Comparison of ENCODE assay signal across 1 cellular context in the genomic region with DNA sequence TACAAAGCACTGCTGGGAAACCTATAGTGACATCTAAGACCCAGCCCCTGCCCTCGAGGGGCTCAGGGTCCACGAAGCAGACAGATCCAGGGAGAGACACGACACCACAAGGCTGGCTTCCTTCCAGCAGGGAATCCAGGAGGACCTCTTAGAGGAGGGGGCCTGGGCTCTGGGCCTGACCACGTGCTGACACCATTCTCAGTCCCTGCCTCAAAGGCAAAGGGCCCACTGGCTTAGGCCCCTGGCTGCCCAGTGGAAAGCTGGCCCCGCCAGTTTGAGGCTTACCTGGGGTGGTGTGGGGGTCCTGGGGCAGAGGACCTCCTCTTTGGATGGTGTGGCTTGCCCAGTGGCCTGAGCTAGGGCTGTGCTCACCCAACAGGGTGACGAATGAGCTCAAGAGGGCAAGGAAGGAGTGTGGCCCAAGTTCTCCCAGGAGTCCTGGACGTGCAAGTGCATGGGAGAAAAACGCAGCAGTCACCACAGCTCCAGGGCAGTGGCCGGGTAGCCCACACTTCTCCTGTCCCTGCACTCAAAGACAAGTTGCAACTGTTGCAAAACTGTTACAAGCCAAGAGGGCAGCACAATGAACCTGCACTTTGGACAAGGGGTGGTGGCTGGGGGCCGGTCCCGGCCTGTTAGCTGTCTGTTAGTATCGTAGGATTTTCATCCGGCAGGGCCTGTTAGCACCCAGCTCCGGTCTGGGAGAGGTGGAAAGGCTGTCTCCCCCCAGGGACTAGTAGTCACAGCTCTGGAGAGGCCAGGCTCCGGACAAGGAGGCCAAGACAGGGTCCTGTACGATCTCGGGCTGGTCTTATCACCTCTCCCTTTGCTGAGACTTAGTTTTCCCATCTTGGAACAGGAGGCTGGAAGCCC.
A peak's percentile ranks its signal among the peaks of the same experiment; 100 is the strongest.
TF ChIP-seq lines count a peak whose summit lies in the region.

No MANE protein-coding gene starts in this region.

TF ChIP-seq in HepG2, 621 proteins besides CTCF, POLR2A, EP300 and RAD21 (continued from another document and continues in another):
- TF ChIP-seq, protein P1, sequence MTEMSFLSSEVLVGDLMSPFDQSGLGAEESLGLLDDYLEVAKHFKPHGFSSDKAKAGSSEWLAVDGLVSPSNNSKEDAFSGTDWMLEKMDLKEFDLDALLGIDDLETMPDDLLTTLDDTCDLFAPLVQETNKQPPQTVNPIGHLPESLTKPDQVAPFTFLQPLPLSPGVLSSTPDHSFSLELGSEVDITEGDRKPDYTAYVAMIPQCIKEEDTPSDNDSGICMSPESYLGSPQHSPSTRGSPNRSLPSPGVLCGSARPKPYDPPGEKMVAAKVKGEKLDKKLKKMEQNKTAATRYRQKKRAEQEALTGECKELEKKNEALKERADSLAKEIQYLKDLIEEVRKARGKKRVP (CRISPR knock-in tag; IDR thresholded peaks at IDR 0.05): 0 out of 4 replicates have a peak, but pooled peaks of 1 of the 2 experiments have one; percentile 53
- peak; percentile 46 for TF ChIP-seq ASH2L (IDR thresholded peaks at IDR 0.05; ENCODE audit: insufficient read length, low read depth, low read length)
- TF ChIP-seq ZNF546 (CRISPR knock-in tag; conservative IDR thresholded peaks at IDR 0.05): peak; percentile 87
- TF ChIP-seq RAD51 (IDR thresholded peaks at IDR 0.05; ENCODE audit: borderline replicate concordance): no peak
- 0 out of 2 replicates have a peak, but pooled peaks have one; percentile 8 for TF ChIP-seq ZNF3 (CRISPR knock-in tag; IDR thresholded peaks at IDR 0.05)
- no peak for TF ChIP-seq ZMAT3 (CRISPR knock-in tag; conservative IDR thresholded peaks at IDR 0.05)
- no peak for TF ChIP-seq SIX4 (CRISPR knock-in tag; IDR thresholded peaks at IDR 0.05)
- TF ChIP-seq, protein P2, sequence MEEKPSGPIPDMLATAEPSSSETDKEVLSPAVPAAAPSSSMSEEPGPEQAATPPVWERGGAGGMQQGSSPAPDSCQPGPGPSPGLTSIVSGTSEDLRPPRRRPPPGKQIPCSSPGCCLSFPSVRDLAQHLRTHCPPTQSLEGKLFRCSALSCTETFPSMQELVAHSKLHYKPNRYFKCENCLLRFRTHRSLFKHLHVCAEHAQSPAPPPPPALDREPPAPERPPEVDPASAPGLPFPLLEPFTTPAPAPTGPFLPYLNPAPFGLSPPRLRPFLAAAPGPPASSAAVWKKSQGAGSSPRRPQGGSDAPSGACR (CRISPR knock-in tag; IDR thresholded peaks at IDR 0.05): no peak
- no peak; the same call in 1 of the 2 replicates for TF ChIP-seq RFXANK (CRISPR knock-in tag; IDR thresholded peaks at IDR 0.05)
- TF ChIP-seq HMG20A (CRISPR knock-in tag; IDR thresholded peaks at IDR 0.05; ENCODE audit: borderline replicate concordance): peak; percentile 57; the same call in 1 of the 2 replicates
- TF ChIP-seq POLR2G (IDR thresholded peaks at IDR 0.05; ENCODE audit: low read depth, low read length): peak; percentile 87
- TF ChIP-seq, protein P3, sequence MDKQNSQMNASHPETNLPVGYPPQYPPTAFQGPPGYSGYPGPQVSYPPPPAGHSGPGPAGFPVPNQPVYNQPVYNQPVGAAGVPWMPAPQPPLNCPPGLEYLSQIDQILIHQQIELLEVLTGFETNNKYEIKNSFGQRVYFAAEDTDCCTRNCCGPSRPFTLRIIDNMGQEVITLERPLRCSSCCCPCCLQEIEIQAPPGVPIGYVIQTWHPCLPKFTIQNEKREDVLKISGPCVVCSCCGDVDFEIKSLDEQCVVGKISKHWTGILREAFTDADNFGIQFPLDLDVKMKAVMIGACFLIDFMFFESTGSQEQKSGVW (CRISPR knock-in tag; IDR thresholded peaks at IDR 0.05; ENCODE audit: borderline replicate concordance): no peak
- no peak for TF ChIP-seq MED13 (CRISPR knock-in tag; IDR thresholded peaks at IDR 0.05)
- TF ChIP-seq NCOA5 (CRISPR knock-in tag; IDR thresholded peaks at IDR 0.05): no peak
- TF ChIP-seq GTF3A (CRISPR knock-in tag; conservative IDR thresholded peaks at IDR 0.05): no peak
- TF ChIP-seq ZNF34 (CRISPR knock-in tag; IDR thresholded peaks at IDR 0.05; ENCODE audit: borderline replicate concordance): no peak
- TF ChIP-seq ZKSCAN5 (CRISPR knock-in tag; IDR thresholded peaks at IDR 0.05): 0 out of 2 replicates have a peak, but pooled peaks have one; percentile 16
- TF ChIP-seq ZNF264 (CRISPR knock-in tag; IDR thresholded peaks at IDR 0.05): peak; percentile 82
- TF ChIP-seq, protein P4, sequence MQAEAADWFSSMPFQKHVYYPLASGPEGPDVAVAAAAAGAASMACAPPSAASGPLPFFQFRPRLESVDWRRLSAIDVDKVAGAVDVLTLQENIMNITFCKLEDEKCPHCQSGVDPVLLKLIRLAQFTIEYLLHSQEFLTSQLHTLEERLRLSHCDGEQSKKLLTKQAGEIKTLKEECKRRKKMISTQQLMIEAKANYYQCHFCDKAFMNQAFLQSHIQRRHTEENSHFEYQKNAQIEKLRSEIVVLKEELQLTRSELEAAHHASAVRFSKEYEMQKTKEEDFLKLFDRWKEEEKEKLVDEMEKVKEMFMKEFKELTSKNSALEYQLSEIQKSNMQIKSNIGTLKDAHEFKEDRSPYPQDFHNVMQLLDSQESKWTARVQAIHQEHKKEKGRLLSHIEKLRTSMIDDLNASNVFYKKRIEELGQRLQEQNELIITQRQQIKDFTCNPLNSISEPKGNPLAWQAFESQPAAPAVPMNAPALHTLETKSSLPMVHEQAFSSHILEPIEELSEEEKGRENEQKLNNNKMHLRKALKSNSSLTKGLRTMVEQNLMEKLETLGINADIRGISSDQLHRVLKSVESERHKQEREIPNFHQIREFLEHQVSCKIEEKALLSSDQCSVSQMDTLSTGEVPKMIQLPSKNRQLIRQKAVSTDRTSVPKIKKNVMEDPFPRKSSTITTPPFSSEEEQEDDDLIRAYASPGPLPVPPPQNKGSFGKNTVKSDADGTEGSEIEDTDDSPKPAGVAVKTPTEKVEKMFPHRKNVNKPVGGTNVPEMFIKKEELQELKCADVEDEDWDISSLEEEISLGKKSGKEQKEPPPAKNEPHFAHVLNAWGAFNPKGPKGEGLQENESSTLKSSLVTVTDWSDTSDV (CRISPR knock-in tag; IDR thresholded peaks at IDR 0.05): peak; percentile 81; the same call in 1 of the 2 replicates
- TF ChIP-seq NKX3-1 (CRISPR knock-in tag; IDR thresholded peaks at IDR 0.05): no peak
- no peak for TF ChIP-seq ZSCAN31 (CRISPR knock-in tag; IDR thresholded peaks at IDR 0.05; ENCODE audit: low read depth)
- TF ChIP-seq SP2 (CRISPR knock-in tag; IDR thresholded peaks at IDR 0.05): peak; percentile 39; the same call in 1 of the 2 replicates
- TF ChIP-seq KDM3A (CRISPR knock-in tag; IDR thresholded peaks at IDR 0.05; ENCODE audit: low read depth): peak; percentile 74; the same call in 1 of the 2 replicates
- TF ChIP-seq NFKBIZ (CRISPR knock-in tag; IDR thresholded peaks at IDR 0.05): peak; percentile 57
- no peak for TF ChIP-seq PTBP1 (IDR thresholded peaks at IDR 0.05; ENCODE audit: low read depth, low read length, poor library complexity, severe bottlenecking)
- TF ChIP-seq IRX3 (CRISPR knock-in tag; IDR thresholded peaks at IDR 0.05; ENCODE audit: borderline replicate concordance, low read depth): 0 out of 2 replicates have a peak, but pooled peaks have one; percentile 44
- TF ChIP-seq, protein P5, sequence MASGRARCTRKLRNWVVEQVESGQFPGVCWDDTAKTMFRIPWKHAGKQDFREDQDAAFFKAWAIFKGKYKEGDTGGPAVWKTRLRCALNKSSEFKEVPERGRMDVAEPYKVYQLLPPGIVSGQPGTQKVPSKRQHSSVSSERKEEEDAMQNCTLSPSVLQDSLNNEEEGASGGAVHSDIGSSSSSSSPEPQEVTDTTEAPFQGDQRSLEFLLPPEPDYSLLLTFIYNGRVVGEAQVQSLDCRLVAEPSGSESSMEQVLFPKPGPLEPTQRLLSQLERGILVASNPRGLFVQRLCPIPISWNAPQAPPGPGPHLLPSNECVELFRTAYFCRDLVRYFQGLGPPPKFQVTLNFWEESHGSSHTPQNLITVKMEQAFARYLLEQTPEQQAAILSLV (CRISPR knock-in tag; IDR thresholded peaks at IDR 0.05; ENCODE audit: borderline replicate concordance): 0 out of 2 replicates have a peak, but pooled peaks have one; percentile 75
- TF ChIP-seq ZBTB20 (CRISPR knock-in tag; IDR thresholded peaks at IDR 0.05; ENCODE audit: borderline replicate concordance, low read depth): no peak
- TF ChIP-seq ZBTB7B (CRISPR knock-in tag; IDR thresholded peaks at IDR 0.05): peak; percentile 94; the same call in 1 of the 2 replicates
- peak; percentile 78; the same call in 1 of the 2 replicates for TF ChIP-seq ZNF296 (CRISPR knock-in tag; conservative IDR thresholded peaks at IDR 0.05)
- TF ChIP-seq, protein P6, sequence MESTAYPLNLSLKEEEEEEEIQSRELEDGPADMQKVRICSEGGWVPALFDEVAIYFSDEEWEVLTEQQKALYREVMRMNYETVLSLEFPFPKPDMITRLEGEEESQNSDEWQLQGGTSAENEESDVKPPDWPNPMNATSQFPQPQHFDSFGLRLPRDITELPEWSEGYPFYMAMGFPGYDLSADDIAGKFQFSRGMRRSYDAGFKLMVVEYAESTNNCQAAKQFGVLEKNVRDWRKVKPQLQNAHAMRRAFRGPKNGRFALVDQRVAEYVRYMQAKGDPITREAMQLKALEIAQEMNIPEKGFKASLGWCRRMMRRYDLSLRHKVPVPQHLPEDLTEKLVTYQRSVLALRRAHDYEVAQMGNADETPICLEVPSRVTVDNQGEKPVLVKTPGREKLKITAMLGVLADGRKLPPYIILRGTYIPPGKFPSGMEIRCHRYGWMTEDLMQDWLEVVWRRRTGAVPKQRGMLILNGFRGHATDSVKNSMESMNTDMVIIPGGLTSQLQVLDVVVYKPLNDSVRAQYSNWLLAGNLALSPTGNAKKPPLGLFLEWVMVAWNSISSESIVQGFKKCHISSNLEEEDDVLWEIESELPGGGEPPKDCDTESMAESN (CRISPR knock-in tag; conservative IDR thresholded peaks at IDR 0.05): 0 out of 2 replicates have a peak, but pooled peaks have one; percentile 49
- TF ChIP-seq, protein P7, sequence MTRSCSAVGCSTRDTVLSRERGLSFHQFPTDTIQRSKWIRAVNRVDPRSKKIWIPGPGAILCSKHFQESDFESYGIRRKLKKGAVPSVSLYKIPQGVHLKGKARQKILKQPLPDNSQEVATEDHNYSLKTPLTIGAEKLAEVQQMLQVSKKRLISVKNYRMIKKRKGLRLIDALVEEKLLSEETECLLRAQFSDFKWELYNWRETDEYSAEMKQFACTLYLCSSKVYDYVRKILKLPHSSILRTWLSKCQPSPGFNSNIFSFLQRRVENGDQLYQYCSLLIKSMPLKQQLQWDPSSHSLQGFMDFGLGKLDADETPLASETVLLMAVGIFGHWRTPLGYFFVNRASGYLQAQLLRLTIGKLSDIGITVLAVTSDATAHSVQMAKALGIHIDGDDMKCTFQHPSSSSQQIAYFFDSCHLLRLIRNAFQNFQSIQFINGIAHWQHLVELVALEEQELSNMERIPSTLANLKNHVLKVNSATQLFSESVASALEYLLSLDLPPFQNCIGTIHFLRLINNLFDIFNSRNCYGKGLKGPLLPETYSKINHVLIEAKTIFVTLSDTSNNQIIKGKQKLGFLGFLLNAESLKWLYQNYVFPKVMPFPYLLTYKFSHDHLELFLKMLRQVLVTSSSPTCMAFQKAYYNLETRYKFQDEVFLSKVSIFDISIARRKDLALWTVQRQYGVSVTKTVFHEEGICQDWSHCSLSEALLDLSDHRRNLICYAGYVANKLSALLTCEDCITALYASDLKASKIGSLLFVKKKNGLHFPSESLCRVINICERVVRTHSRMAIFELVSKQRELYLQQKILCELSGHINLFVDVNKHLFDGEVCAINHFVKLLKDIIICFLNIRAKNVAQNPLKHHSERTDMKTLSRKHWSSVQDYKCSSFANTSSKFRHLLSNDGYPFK (CRISPR knock-in tag; IDR thresholded peaks at IDR 0.05; ENCODE audit: borderline replicate concordance): peak; percentile 72
- no peak for TF ChIP-seq HOXA9 (CRISPR knock-in tag; IDR thresholded peaks at IDR 0.05; ENCODE audit: borderline replicate concordance)
- no peak for TF ChIP-seq ZNF839 (CRISPR knock-in tag; IDR thresholded peaks at IDR 0.05; ENCODE audit: borderline replicate concordance)
- no peak for TF ChIP-seq ZNF143 (CRISPR knock-in tag; IDR thresholded peaks at IDR 0.05)
- no peak for TF ChIP-seq ZNF33A (CRISPR knock-in tag; IDR thresholded peaks at IDR 0.05; ENCODE audit: borderline replicate concordance)
- TF ChIP-seq CEBPB (IDR thresholded peaks at IDR 0.05; ENCODE audit: borderline replicate concordance, low read depth, low read length): peak; percentile 92
- TF ChIP-seq BRD4 (CRISPR knock-in tag; IDR thresholded peaks at IDR 0.05): peak; percentile 27; the same call in 1 of the 2 replicates
